Comparison of ENCODE assay signal across 8 cellular contexts in the genomic region with DNA sequence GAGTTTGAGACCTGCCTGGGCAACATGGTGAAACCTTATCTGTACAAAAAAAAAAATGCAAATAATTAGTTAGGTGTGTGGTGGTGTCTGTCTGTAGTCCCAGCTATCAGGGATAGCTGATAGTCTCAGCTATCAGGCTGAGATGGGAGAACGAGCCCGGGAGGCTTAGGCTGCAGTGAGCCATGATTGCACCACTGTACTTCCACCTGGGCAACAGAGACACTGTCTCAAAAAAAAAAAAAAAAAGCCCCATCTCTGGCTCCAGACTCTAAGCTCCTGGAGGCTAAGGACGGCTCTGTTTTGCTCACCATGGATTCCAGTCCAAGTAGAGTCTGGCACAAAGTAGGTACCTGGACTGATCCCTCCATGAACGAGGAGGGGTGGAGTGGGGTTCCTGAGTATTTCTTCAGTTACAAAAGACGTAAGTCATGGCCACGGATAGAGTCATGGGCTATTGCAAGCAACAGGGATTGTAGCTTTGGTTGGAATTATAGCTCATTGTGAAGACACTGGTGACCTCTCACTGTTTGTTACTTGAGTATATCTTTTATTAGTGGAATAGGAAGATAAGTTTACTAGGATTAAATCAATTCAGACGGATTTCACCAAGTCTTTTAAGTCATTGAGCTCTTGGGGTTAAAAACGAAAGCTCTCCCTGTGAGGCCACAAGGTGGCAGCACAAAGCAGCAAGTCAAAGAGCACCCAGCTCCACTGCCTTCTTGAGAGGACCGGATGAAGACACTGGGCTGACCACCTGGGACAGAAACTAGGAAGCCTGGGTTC. TPM values are rescaled to one million over a fixed set of nuclear protein-coding genes. Genes with fewer than 3 reads are reported as not detected.
DNase-seq lines count a peak whose midpoint lies in the region; ATAC-seq and TF ChIP-seq lines count a peak whose summit lies in the region.

No MANE protein-coding gene starts in this region.

- H3K27me3 Mint-ChIP-seq in CD4-positive, alpha-beta memory T cell, result peaks cover 0 to 2% of the 10 kb centered on the region in 2 donors
- H3K27me3 Mint-ChIP-seq in progenitor cell of endocrine pancreas, result peaks cover 21% of the 10 kb centered on the region

- H3K27me3 ChIP-seq in CD4-positive, alpha-beta memory T cell (ENCODE audit: insufficient read depth, low read length), result no peaks in the 10 kb centered on the region
- H3K27me3 ChIP-seq in heart left ventricle (no peaks in the 10 kb centered on the region), aorta (ENCODE audit: control insufficient read depth in 1 of 2, insufficient read depth in 2 of 2, low read length in 1 of 2) (no peaks in the 10 kb centered on the region)

- H3K4me1 ChIP-seq in CD4-positive, alpha-beta memory T cell (ENCODE audit: insufficient read depth, low read length), result peaks cover 7% of the 10 kb centered on the region
- H3K4me1 ChIP-seq in heart left ventricle (peaks cover 0 to 7% (median 0%) of the 10 kb centered on the region in 12 donors), aorta (ENCODE audit: control insufficient read depth in 1 of 2, insufficient read depth in 2 of 2, low read length in 2 of 2) (no peaks in the 10 kb centered on the region)

- CTCF ChIA-PET in CD4-positive, alpha-beta memory T cell (lab: Charles Lee; ENCODE audit: partially characterized antibody), result interaction anchor here (0.6 to 10.6 kb wide), 27 partner anchors 9 to 631 kb away, joined by 3 to 337 read pairs (median 5); a partner anchor contains a TSS

- WGBS in heart left ventricle, 4 donors, result 31 to 41% (median 34%) methylated on average over 9 of the region's 9 CpGs
- WGBS in aorta, 2 donors, result 33 to 36% methylated on average over 9 of the region's 9 CpGs

- DNase-seq in CD4-positive, alpha-beta memory T cell, result peak; percentile 55 to 68 (median 60)
- DNase-seq in NCI-H128 (lab: John Stamatoyannopoulos, UW; ENCODE audit: unreplicated experiment) (peak; percentile 57), T follicular helper cell (ENCODE audit: low read depth) (peak; percentile 35), amniotic epithelial cell (ENCODE audit: low read depth) (peak; percentile 78), heart left ventricle (peak; percentile 55 to 76 (median 69)), progenitor cell of endocrine pancreas (ENCODE audit: low spot score, unreplicated experiment) (peak; percentile 56), aorta (peak; percentile 81 to 87)

- no peak overlapping the region for H3K27ac ChIP-seq in CD4-positive, alpha-beta memory T cell (ENCODE audit: low read depth, low read length)
- H3K27ac ChIP-seq in heart left ventricle, result no peak overlapping the region
- no peak overlapping the region for H3K27ac ChIP-seq in aorta (ENCODE audit: low read depth in 1 of 2, low read length in 2 of 2)

- no peaks in the 10 kb centered on the region for H3K36me3 ChIP-seq in CD4-positive, alpha-beta memory T cell (ENCODE audit: insufficient read depth, low read length)
- H3K36me3 ChIP-seq in heart left ventricle (no peaks in the 10 kb centered on the region), aorta (ENCODE audit: control insufficient read depth in 1 of 2, insufficient read depth in 2 of 2, low read length in 1 of 2) (no peaks in the 10 kb centered on the region)

- no peaks in the 10 kb centered on the region for H3K36me3 Mint-ChIP-seq in CD4-positive, alpha-beta memory T cell
- H3K36me3 Mint-ChIP-seq in progenitor cell of endocrine pancreas (ENCODE audit: insufficient read depth), result no peaks in the 10 kb centered on the region

- TF ChIP-seq CTCF in heart left ventricle (IDR thresholded peaks at IDR 0.05), result peak; percentile 68 to 92 (median 80)
- TF ChIP-seq CTCF in progenitor cell of endocrine pancreas (IDR thresholded peaks at IDR 0.05; ENCODE audit: unreplicated experiment), result peak; percentile 84

- no peak for TF ChIP-seq POLR2A in heart left ventricle (IDR thresholded peaks at IDR 0.05)

- no peaks in the 10 kb centered on the region for H3K9me3 ChIP-seq in CD4-positive, alpha-beta memory T cell (ENCODE audit: control insufficient read depth in 1 of 2, low read length in 2 of 2)
- H3K9me3 ChIP-seq in heart left ventricle (no peaks in the 10 kb centered on the region), aorta (ENCODE audit: control insufficient read depth, low read length) (no peaks in the 10 kb centered on the region)

- peak overlapping the region in 3 of 7 donors; percentile 3 to 86 (median 61) for H3K27ac Mint-ChIP-seq in CD4-positive, alpha-beta memory T cell
- no peak overlapping the region for H3K27ac Mint-ChIP-seq in progenitor cell of endocrine pancreas

- H3K4me1 Mint-ChIP-seq in CD4-positive, alpha-beta memory T cell, result peaks cover 6 to 17% (median 14%) of the 10 kb centered on the region in 4 donors
- no peaks in the 10 kb centered on the region for H3K4me1 Mint-ChIP-seq in progenitor cell of endocrine pancreas (ENCODE audit: low read depth)

- H3K9me3 Mint-ChIP-seq in CD4-positive, alpha-beta memory T cell, result no peaks in the 10 kb centered on the region
- no peaks in the 10 kb centered on the region for H3K9me3 Mint-ChIP-seq in progenitor cell of endocrine pancreas (ENCODE audit: low read depth)

- H3K4me3 ChIP-seq in CD4-positive, alpha-beta memory T cell (ENCODE audit: low read length in 2 of 2), result no peak overlapping the region
- H3K4me3 ChIP-seq in heart left ventricle (peak overlapping the region in 2 of 12 donors; percentile 16 to 42), aorta (ENCODE audit: low read length in 2 of 2) (no peak overlapping the region)

- POLR2A ChIA-PET in CD4-positive, alpha-beta memory T cell (lab: Charles Lee; ENCODE audit: partially characterized antibody), result interaction anchor here (0.6 to 1.2 kb wide), 2 partner anchors 51 to 305 kb away, joined by 4 to 18 read pairs; no protein-coding TSS in a partner anchor

- ATAC-seq in GM21576 (IDR thresholded peaks at IDR 0.05; ENCODE audit: unreplicated experiment) (peak; percentile 75), heart left ventricle (peak; percentile 38 to 77 (median 74)), aorta (ENCODE audit: low FRiP score) (peak; percentile 76)

- intact Hi-C loops in CD4-positive, alpha-beta memory T cell (cut with micrococcal nuclease), result loop anchor here (1.0 kb wide), 1 partner anchor 52 kb away; no protein-coding TSS in a partner anchor
- intact Hi-C loops in heart left ventricle (cut with DNase I) (loop anchor here in 4 of 10 donors (5.0 kb wide), 1 partner anchor 58 kb away; a partner anchor contains a TSS), aorta (cut with DNase I) (loop anchor here in 1 of 2 donors (1.0 kb wide), 2 partner anchors 52 to 78 kb away; no protein-coding TSS in a partner anchor)

- no peak overlapping the region for H3K4me3 Mint-ChIP-seq in CD4-positive, alpha-beta memory T cell
- no peak overlapping the region for H3K4me3 Mint-ChIP-seq in progenitor cell of endocrine pancreas (ENCODE audit: low read depth)

RNA-seq across cellular contexts. Expression of a gene that starts 35.6 kb away (rescaled TPM):
- not detected for total RNA-seq in CD4-positive, alpha-beta memory T cell
- not detected for polyA plus RNA-seq in CD4-positive, alpha-beta memory T cell
- total RNA-seq in heart left ventricle, result 1 to 10 TPM in 1 of 9 donors, under 1 TPM in 1, not detected in 7; 0.48 to 1.2 TPM
- not detected for polyA plus RNA-seq in heart left ventricle
- total RNA-seq in progenitor cell of endocrine pancreas, result 0.53 and 1.3 TPM in 2 replicates
- 1 to 10 TPM; 1.3 to 5.6 TPM for total RNA-seq in aorta
- polyA plus RNA-seq in aorta, result 1 to 10 TPM in 1 of 2 donors, under 1 TPM in 1; 0.38 to 3.0 TPM

RNA-seq across cellular contexts. Expression of a gene that starts 53.9 kb away (rescaled TPM):
- not detected for total RNA-seq in CD4-positive, alpha-beta memory T cell
- polyA plus RNA-seq in CD4-positive, alpha-beta memory T cell, result not detected
- total RNA-seq in heart left ventricle, result not detected
- not detected for polyA plus RNA-seq in heart left ventricle
- total RNA-seq in progenitor cell of endocrine pancreas, result not detected in 2 replicates
- total RNA-seq in aorta, result not detected
- polyA plus RNA-seq in aorta, result not detected

RNA-seq across cellular contexts. Expression of a gene that starts 57.8 kb away (rescaled TPM):
- total RNA-seq in CD4-positive, alpha-beta memory T cell, result 1 to 10 TPM; 7.1 to 7.6 TPM
- polyA plus RNA-seq in CD4-positive, alpha-beta memory T cell, result 1 to 10 TPM; 5.9 to 9.9 TPM
- total RNA-seq in heart left ventricle (10 to 100 TPM; 13.8 to 91.4 (median 25.4) TPM), progenitor cell of endocrine pancreas (217 and 229 TPM in 2 replicates), aorta (10 to 100 TPM; 26.6 to 29.6 TPM)
- polyA plus RNA-seq in heart left ventricle (100 to 1,000 TPM in 1 of 2 donors, 1 to 10 TPM in 1; 5.3 to 109 TPM), aorta (1 to 10 TPM; 5.1 to 5.4 TPM)
